1 cellular context compared by ENCODE assay signal in the genomic region with DNA sequence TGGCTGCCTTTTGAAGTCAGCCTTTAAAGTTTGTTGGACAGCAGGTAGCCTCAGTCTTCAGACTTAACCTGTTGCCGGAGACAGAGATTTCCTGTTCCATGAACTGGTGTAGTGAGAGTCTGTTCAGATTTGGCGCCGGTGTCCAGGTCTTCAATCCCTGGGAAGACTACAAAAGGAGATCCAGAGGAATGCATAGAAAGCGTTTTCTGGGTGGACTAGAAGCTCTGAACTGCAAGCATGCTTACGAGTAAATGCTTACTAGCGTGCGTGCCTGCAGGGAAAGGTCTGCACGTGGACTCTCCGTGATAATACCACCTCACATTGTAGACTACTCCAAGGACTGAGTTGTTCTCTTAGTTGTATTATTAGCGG.
TF ChIP-seq lines count a peak whose summit lies in the region.

No MANE protein-coding gene starts in this region.

TF ChIP-seq in SK-N-SH treated with all-trans-retinoic acid at 6 μM for 48 hours, 23 proteins besides CTCF, POLR2A, EP300 and RAD21 (continued from another document):
- TF ChIP-seq ARNTL (CRISPR knock-in tag; IDR thresholded peaks at IDR 0.05; ENCODE audit: borderline replicate concordance, low read depth): no peak
- no peak for TF ChIP-seq RARB (CRISPR knock-in tag; IDR thresholded peaks at IDR 0.05)
- TF ChIP-seq, protein P1, sequence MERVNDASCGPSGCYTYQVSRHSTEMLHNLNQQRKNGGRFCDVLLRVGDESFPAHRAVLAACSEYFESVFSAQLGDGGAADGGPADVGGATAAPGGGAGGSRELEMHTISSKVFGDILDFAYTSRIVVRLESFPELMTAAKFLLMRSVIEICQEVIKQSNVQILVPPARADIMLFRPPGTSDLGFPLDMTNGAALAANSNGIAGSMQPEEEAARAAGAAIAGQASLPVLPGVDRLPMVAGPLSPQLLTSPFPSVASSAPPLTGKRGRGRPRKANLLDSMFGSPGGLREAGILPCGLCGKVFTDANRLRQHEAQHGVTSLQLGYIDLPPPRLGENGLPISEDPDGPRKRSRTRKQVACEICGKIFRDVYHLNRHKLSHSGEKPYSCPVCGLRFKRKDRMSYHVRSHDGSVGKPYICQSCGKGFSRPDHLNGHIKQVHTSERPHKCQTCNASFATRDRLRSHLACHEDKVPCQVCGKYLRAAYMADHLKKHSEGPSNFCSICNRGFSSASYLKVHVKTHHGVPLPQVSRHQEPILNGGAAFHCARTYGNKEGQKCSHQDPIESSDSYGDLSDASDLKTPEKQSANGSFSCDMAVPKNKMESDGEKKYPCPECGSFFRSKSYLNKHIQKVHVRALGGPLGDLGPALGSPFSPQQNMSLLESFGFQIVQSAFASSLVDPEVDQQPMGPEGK (CRISPR knock-in tag; IDR thresholded peaks at IDR 0.05; ENCODE audit: borderline replicate concordance): no peak
- no peak for TF ChIP-seq CSDC2 (CRISPR knock-in tag; IDR thresholded peaks at IDR 0.05)
- TF ChIP-seq, protein P2, sequence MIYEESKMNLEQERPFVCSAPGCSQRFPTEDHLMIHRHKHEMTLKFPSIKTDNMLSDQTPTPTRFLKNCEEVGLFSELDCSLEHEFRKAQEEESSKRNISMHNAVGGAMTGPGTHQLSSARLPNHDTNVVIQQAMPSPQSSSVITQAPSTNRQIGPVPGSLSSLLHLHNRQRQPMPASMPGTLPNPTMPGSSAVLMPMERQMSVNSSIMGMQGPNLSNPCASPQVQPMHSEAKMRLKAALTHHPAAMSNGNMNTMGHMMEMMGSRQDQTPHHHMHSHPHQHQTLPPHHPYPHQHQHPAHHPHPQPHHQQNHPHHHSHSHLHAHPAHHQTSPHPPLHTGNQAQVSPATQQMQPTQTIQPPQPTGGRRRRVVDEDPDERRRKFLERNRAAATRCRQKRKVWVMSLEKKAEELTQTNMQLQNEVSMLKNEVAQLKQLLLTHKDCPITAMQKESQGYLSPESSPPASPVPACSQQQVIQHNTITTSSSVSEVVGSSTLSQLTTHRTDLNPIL (CRISPR knock-in tag; IDR thresholded peaks at IDR 0.05; ENCODE audit: low read depth): no peak
- no peak for TF ChIP-seq ZNF565 (CRISPR knock-in tag; conservative IDR thresholded peaks at IDR 0.05; ENCODE audit: low read depth)
